Comparison of ENCODE assay signal across 7 cellular contexts in genomic region chr15:85706779-85707518, GRCh38.
DNase-seq lines count a peak whose midpoint lies in the region; ATAC-seq lines count a peak whose summit lies in the region.

No MANE protein-coding gene starts in this region.

- H3K36me3 Mint-ChIP-seq in activated naive CD4-positive, alpha-beta T cell treated with anti-CD3 and anti-CD28 coated beads, Interleukin-2, amount 50 U/mL, for 24 hours, result peaks cover 19% of the 10 kb centered on the region

- in situ Hi-C loops in KBM-7 (cut with MboI; ENCODE audit: low pct_unique_long_range_greater_than_20kb, low sequenced_read_pairs), result no loop called here

- peak; percentile 39 for ATAC-seq in GM19438 (IDR thresholded peaks at IDR 0.05; ENCODE audit: low read depth, unreplicated experiment)

- peaks cover 93% of the 10 kb centered on the region for H3K4me1 Mint-ChIP-seq in activated naive CD4-positive, alpha-beta T cell treated with anti-CD3 and anti-CD28 coated beads, Interleukin-2, amount 50 U/mL, for 24 hours

- H3K27me3 Mint-ChIP-seq in activated naive CD4-positive, alpha-beta T cell treated with anti-CD3 and anti-CD28 coated beads, Interleukin-2, amount 50 U/mL, for 24 hours, result no peaks in the 10 kb centered on the region

- H3K27ac Mint-ChIP-seq in activated naive CD4-positive, alpha-beta T cell treated with anti-CD3 and anti-CD28 coated beads, Interleukin-2, amount 50 U/mL, for 24 hours, result peak overlapping the region; percentile 100

- no peaks in the 10 kb centered on the region for H3K27me3 ChIP-seq in layer of hippocampus (ENCODE audit: control insufficient read depth, insufficient read depth, low read length)

- no peaks in the 10 kb centered on the region for H3K9me3 Mint-ChIP-seq in activated naive CD4-positive, alpha-beta T cell treated with anti-CD3 and anti-CD28 coated beads, Interleukin-2, amount 50 U/mL, for 24 hours

- H3K27ac ChIP-seq in layer of hippocampus (ENCODE audit: low read depth, low read length), result peak overlapping the region; percentile 50
- H3K27ac ChIP-seq in substantia nigra (ENCODE audit: low read depth, low read length, poor library complexity, severe bottlenecking), result peak overlapping the region; percentile 6

- peak overlapping the region; percentile 89 for H3K4me3 Mint-ChIP-seq in activated naive CD4-positive, alpha-beta T cell treated with anti-CD3 and anti-CD28 coated beads, Interleukin-2, amount 50 U/mL, for 24 hours

- DNase-seq in KBM-7, result peak; percentile 76
- no peak for DNase-seq in substantia nigra (lab: John Stamatoyannopoulos, UW)
- DNase-seq in COLO668 (lab: John Stamatoyannopoulos, UW; ENCODE audit: unreplicated experiment), result no peak
- DNase-seq in NCI-H510A treated with DMSO at 0.1 percent for 48 hours (lab: John Stamatoyannopoulos, UW), result no peak
